ENCODE assay signal across 2 cellular contexts in the genomic region with DNA sequence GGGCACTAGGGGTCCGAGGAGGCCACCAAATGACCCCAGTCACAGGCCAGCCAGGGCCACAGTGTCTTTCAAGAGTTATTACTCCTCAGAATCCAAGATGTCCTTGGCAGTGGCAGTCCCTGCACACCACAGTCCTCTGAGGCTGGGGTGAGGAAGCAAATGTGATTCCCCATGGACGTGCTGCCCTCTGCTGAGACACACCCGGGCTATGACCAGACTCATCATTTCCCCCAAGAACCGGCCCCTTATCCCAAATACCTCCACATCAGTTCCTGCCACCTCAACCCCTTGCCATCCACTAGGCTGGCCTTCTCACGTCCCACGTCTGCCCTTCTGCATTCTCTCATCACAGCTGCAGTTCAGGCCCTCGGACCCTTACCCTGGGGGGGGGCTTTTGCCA.
TF ChIP-seq lines count a peak whose summit lies in the region.

No MANE protein-coding gene starts in this region.

TF ChIP-seq in HCT116, 20 proteins besides CTCF, POLR2A, EP300 and RAD21:
- TF ChIP-seq, protein P1, sequence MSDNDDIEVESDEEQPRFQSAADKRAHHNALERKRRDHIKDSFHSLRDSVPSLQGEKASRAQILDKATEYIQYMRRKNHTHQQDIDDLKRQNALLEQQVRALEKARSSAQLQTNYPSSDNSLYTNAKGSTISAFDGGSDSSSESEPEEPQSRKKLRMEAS (IDR thresholded peaks at IDR 0.05), result no peak
- TF ChIP-seq ZFX (IDR thresholded peaks at IDR 0.05), result no peak
- no peak for TF ChIP-seq FOSL1 (IDR thresholded peaks at IDR 0.05; ENCODE audit: low read depth)
- TF ChIP-seq CEBPB (IDR thresholded peaks at IDR 0.05; ENCODE audit: low read depth), result no peak
- TF ChIP-seq, protein P2, sequence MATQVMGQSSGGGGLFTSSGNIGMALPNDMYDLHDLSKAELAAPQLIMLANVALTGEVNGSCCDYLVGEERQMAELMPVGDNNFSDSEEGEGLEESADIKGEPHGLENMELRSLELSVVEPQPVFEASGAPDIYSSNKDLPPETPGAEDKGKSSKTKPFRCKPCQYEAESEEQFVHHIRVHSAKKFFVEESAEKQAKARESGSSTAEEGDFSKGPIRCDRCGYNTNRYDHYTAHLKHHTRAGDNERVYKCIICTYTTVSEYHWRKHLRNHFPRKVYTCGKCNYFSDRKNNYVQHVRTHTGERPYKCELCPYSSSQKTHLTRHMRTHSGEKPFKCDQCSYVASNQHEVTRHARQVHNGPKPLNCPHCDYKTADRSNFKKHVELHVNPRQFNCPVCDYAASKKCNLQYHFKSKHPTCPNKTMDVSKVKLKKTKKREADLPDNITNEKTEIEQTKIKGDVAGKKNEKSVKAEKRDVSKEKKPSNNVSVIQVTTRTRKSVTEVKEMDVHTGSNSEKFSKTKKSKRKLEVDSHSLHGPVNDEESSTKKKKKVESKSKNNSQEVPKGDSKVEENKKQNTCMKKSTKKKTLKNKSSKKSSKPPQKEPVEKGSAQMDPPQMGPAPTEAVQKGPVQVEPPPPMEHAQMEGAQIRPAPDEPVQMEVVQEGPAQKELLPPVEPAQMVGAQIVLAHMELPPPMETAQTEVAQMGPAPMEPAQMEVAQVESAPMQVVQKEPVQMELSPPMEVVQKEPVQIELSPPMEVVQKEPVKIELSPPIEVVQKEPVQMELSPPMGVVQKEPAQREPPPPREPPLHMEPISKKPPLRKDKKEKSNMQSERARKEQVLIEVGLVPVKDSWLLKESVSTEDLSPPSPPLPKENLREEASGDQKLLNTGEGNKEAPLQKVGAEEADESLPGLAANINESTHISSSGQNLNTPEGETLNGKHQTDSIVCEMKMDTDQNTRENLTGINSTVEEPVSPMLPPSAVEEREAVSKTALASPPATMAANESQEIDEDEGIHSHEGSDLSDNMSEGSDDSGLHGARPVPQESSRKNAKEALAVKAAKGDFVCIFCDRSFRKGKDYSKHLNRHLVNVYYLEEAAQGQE (IDR thresholded peaks at IDR 0.05; ENCODE audit: low read depth), result no peak
- TF ChIP-seq CBX3 (IDR thresholded peaks at IDR 0.05; ENCODE audit: low read depth), result no peak
- no peak for TF ChIP-seq YY1 (IDR thresholded peaks at IDR 0.05; ENCODE audit: extremely low read depth, insufficient replicate concordance, low read depth, low read length)
- TF ChIP-seq ELF1 (IDR thresholded peaks at IDR 0.05; ENCODE audit: borderline replicate concordance, low read depth), result no peak
- no peak for TF ChIP-seq SP1 (IDR thresholded peaks at IDR 0.05; ENCODE audit: low read depth)
- TF ChIP-seq EGR1 (IDR thresholded peaks at IDR 0.05; ENCODE audit: low read depth), result no peak
- TF ChIP-seq, protein P3, sequence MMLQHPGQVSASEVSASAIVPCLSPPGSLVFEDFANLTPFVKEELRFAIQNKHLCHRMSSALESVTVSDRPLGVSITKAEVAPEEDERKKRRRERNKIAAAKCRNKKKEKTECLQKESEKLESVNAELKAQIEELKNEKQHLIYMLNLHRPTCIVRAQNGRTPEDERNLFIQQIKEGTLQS (IDR thresholded peaks at IDR 0.05), result no peak
- no peak for TF ChIP-seq POLR2AphosphoS5 (IDR thresholded peaks at IDR 0.05; ENCODE audit: low read depth, low read length)
- no peak for TF ChIP-seq EZH2 (IDR thresholded peaks at IDR 0.05)
- TF ChIP-seq SRF (IDR thresholded peaks at IDR 0.05; ENCODE audit: low read depth), result no peak
- TF ChIP-seq, protein P4, sequence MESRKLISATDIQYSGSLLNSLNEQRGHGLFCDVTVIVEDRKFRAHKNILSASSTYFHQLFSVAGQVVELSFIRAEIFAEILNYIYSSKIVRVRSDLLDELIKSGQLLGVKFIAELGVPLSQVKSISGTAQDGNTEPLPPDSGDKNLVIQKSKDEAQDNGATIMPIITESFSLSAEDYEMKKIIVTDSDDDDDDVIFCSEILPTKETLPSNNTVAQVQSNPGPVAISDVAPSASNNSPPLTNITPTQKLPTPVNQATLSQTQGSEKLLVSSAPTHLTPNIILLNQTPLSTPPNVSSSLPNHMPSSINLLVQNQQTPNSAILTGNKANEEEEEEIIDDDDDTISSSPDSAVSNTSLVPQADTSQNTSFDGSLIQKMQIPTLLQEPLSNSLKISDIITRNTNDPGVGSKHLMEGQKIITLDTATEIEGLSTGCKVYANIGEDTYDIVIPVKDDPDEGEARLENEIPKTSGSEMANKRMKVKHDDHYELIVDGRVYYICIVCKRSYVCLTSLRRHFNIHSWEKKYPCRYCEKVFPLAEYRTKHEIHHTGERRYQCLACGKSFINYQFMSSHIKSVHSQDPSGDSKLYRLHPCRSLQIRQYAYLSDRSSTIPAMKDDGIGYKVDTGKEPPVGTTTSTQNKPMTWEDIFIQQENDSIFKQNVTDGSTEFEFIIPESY (IDR thresholded peaks at IDR 0.05; ENCODE audit: extremely low read depth, insufficient replicate concordance, low read length), result no peak
- TF ChIP-seq EZH2phosphoT487 (IDR thresholded peaks at IDR 0.05; ENCODE audit: borderline replicate concordance), result no peak
- no peak for TF ChIP-seq SIN3A (IDR thresholded peaks at IDR 0.05; ENCODE audit: low read depth)
- no peak for TF ChIP-seq ZNF274 (IDR thresholded peaks at IDR 0.05; ENCODE audit: low read depth, low read length)
- no peak for TF ChIP-seq JUND (IDR thresholded peaks at IDR 0.05)

TF ChIP-seq in K562, 482 proteins besides CTCF, POLR2A, EP300 and RAD21:
- TF ChIP-seq RBM14 (IDR thresholded peaks at IDR 0.05; ENCODE audit: borderline replicate concordance, insufficient read depth, low read depth, low read length), result no peak
- no peak for TF ChIP-seq HMG20B (CRISPR knock-in tag; IDR thresholded peaks at IDR 0.05)
- no peak for TF ChIP-seq DIDO1 (tag; IDR thresholded peaks at IDR 0.05; ENCODE audit: low read depth)
- TF ChIP-seq, protein P5, sequence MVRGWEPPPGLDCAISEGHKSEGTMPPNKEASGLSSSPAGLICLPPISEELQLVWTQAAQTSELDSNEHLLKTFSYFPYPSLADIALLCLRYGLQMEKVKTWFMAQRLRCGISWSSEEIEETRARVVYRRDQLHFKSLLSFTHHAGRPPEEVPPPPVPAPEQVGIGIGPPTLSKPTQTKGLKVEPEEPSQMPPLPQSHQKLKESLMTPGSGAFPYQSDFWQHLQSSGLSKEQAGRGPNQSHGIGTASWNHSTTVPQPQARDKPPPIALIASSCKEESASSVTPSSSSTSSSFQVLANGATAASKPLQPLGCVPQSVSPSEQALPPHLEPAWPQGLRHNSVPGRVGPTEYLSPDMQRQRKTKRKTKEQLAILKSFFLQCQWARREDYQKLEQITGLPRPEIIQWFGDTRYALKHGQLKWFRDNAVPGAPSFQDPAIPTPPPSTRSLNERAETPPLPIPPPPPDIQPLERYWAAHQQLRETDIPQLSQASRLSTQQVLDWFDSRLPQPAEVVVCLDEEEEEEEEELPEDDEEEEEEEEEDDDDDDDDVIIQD (CRISPR knock-in tag; IDR thresholded peaks at IDR 0.05), result no peak
- TF ChIP-seq FOSL1 (tag; conservative IDR thresholded peaks at IDR 0.05), result no peak
- no peak for TF ChIP-seq HNRNPK (IDR thresholded peaks at IDR 0.05; ENCODE audit: low read depth, low read length, poor library complexity, severe bottlenecking)
